14 cellular contexts compared by ENCODE assay signal in genomic region chrX:110320588-110320987, GRCh38. TPM values are rescaled to one million over a fixed set of nuclear protein-coding genes. Genes with fewer than 3 reads are reported as not detected.
DNase-seq lines count a peak whose midpoint lies in the region; ATAC-seq and TF ChIP-seq lines count a peak whose summit lies in the region.
"Had no signal": no experiment of that assay in that cellular context is flagged by ENCODE, and none has a peak within 500 bp of the region (broad histone marks: within the 10 kb centered on the region; RNA-seq: fewer than 3 reads in every experiment).

No MANE protein-coding gene starts in this region.

- peaks cover 23% of the 10 kb centered on the region for H3K79me2 ChIP-seq in DOHH2 (ENCODE audit: control insufficient read depth, low read length)
- H3K79me2 ChIP-seq in mesendoderm (ENCODE audit: control insufficient read depth, insufficient read depth, low read length): no peaks in the 10 kb centered on the region

- no CpG with 5 or more reads among the region's 2 CpGs for WGBS in mesendoderm (ENCODE audit: extremely low coverage, insufficient coverage, low lambda C conversion rate)

- no peak overlapping the region for H3K56ac ChIP-seq in mesendoderm (ENCODE audit: low read length)

- H3K4ac ChIP-seq in mesendoderm (ENCODE audit: low read depth, low read length): no peak overlapping the region

- no peak overlapping the region for H2BK120ac ChIP-seq in mesendoderm (ENCODE audit: low read depth, low read length)

- no peaks in the 10 kb centered on the region for H3F3A ChIP-seq in DOHH2 (ENCODE audit: control insufficient read depth, insufficient read depth)

- no peaks in the 10 kb centered on the region for H3K9me2 ChIP-seq in DOHH2 (replicated peaks; ENCODE audit: control insufficient read depth, low read length)

- H2BK5ac ChIP-seq in mesendoderm (ENCODE audit: low read length): no peak overlapping the region

- no peak overlapping the region for H3K18ac ChIP-seq in mesendoderm (ENCODE audit: low read length)

- no peak overlapping the region for H2BK15ac ChIP-seq in mesendoderm (replicated peaks; ENCODE audit: low read depth)

- H3K27ac ChIP-seq in DOHH2 (ENCODE audit: low read depth, low read length) (no peak overlapping the region), HUES6 (ENCODE audit: low read depth, low read length) (peak overlapping the region; percentile 32; the same call in 1 of the 2 replicates), VCaP (peak overlapping the region; percentile 84), mesendoderm (ENCODE audit: low read depth, low read length) (no peak overlapping the region)
- H3K27ac ChIP-seq: PC-9 had no signal

- H3K4me2 ChIP-seq in DOHH2 (ENCODE audit: low read length): peak overlapping the region; percentile 44
- no peak overlapping the region for H3K4me2 ChIP-seq in mesendoderm (ENCODE audit: low read length)
- H3K4me2 ChIP-seq: PC-9 had no signal

- H3K23ac ChIP-seq in mesendoderm (ENCODE audit: low read length): no peak overlapping the region

- H4K8ac ChIP-seq in mesendoderm (ENCODE audit: low read depth, low read length): no peak overlapping the region

- H3K4me3 ChIP-seq in DOHH2 (ENCODE audit: low read length): no peak overlapping the region
- no peak overlapping the region for H3K4me3 ChIP-seq in HUES6 (ENCODE audit: low read depth, low read length)
- no peak overlapping the region for H3K4me3 ChIP-seq in mesendoderm (ENCODE audit: low read length)
- H3K4me3 ChIP-seq: PC-9 had no signal

- TF ChIP-seq CTCF in DOHH2 (IDR thresholded peaks at IDR 0.05; ENCODE audit: low read depth, low read length, poor library complexity, severe bottlenecking) (peak; percentile 16), VCaP (conservative IDR thresholded peaks at IDR 0.05) (no peak)

- H3K9ac ChIP-seq in HUES6 (ENCODE audit: low read length) (no peak overlapping the region), mesendoderm (ENCODE audit: low read length) (no peak overlapping the region)

- no peaks in the 10 kb centered on the region for H4K20me1 ChIP-seq in DOHH2 (ENCODE audit: control insufficient read depth, insufficient read depth, low read depth, low read length)

- ATAC-seq in HG02642 (IDR thresholded peaks at IDR 0.05; ENCODE audit: poor library complexity, unreplicated experiment) (no peak), HG03378 (IDR thresholded peaks at IDR 0.05; ENCODE audit: unreplicated experiment) (no peak), HG02840 (IDR thresholded peaks at IDR 0.05; ENCODE audit: low FRiP score, unreplicated experiment) (no peak)

- H3K27me3 ChIP-seq in DOHH2 (ENCODE audit: control insufficient read depth, low read length) (no peaks in the 10 kb centered on the region), HUES6 (ENCODE audit: control insufficient read depth, insufficient read depth, low read length) (peaks cover 22% of the 10 kb centered on the region), mesendoderm (ENCODE audit: insufficient read depth, low read length, poor library complexity) (no peaks in the 10 kb centered on the region)

- DNase-seq in myocyte (ENCODE audit: low read depth): peak; percentile 13
- no peak for DNase-seq in mesendoderm
- DNase-seq: CD4-positive, alpha-beta memory T cell; DND-41; H7; NCI-H1048; NCI-H2171 treated with DMSO at 0.1 percent for 48 hours; PC-9 had no signal

- peaks cover 43% of the 10 kb centered on the region for H3K4me1 ChIP-seq in DOHH2 (ENCODE audit: control insufficient read depth, low read length)
- H3K4me1 ChIP-seq in HUES6 (ENCODE audit: control insufficient read depth, insufficient read depth, low read length): peaks cover 49% of the 10 kb centered on the region
- H3K4me1 ChIP-seq in mesendoderm (ENCODE audit: control insufficient read depth, low read depth, low read length): no peaks in the 10 kb centered on the region

- no peak overlapping the region for H4K5ac ChIP-seq in mesendoderm (ENCODE audit: low read length)

- no peak overlapping the region for H2AK5ac ChIP-seq in mesendoderm (ENCODE audit: low read length)

- H3K36me3 ChIP-seq in DOHH2 (ENCODE audit: control insufficient read depth, low read length): peaks cover 3% of the 10 kb centered on the region; the same call in 1 of the 2 replicates
- H3K36me3 ChIP-seq in HUES6 (ENCODE audit: control insufficient read depth, insufficient read depth, low read length): no peaks in the 10 kb centered on the region
- H3K36me3 ChIP-seq in mesendoderm (ENCODE audit: control insufficient read depth, insufficient read depth, low read length): no peaks in the 10 kb centered on the region

- no peaks in the 10 kb centered on the region for H3K79me1 ChIP-seq in mesendoderm (ENCODE audit: low read length)

- no peaks in the 10 kb centered on the region for H3K9me3 ChIP-seq in DOHH2 (ENCODE audit: control insufficient read depth, insufficient read depth, low read length)
- no peaks in the 10 kb centered on the region for H3K9me3 ChIP-seq in HUES6 (ENCODE audit: control insufficient read depth, insufficient read depth, low read depth, low read length)

RNA-seq across cellular contexts. Expression of gene AMMECR1, which starts 2.7 kb away (rescaled TPM):
- 12.5 and 17.4 TPM in 2 replicates for total RNA-seq in myocyte
- 5.1 TPM for polyA plus RNA-seq in myocyte (2012)
- polyA plus RNA-seq in mesendoderm (2013, experiment 1 of 2): 12.8 TPM
- polyA plus RNA-seq in mesendoderm (2013, experiment 2 of 2): 13.0 TPM

RNA-seq across cellular contexts. Expression of gene RTL9, which starts 38.1 kb away (rescaled TPM):
- total RNA-seq in myocyte: 0.52 and 1.2 TPM in 2 replicates
- 0.32 TPM for polyA plus RNA-seq in myocyte (2012)
- 0.04 TPM for polyA plus RNA-seq in mesendoderm (2013, experiment 1 of 2)
- polyA plus RNA-seq in mesendoderm (2013, experiment 2 of 2): 0.04 TPM
- total RNA-seq: CD4-positive, alpha-beta memory T cell had no signal
- polyA plus RNA-seq: CD4-positive, alpha-beta memory T cell had no signal

Comparison
In these comparisons a context has a peak if more than half of its experiments do, and no peak if none do; other contexts are left out.
1. H3K27ac ChIP-seq: peak in HUES6 (single experiment) and VCaP (single experiment); none in DOHH2 (single experiment) and mesendoderm (single experiment).